ENCODE assay signal across 8 cellular contexts in the genomic region with DNA sequence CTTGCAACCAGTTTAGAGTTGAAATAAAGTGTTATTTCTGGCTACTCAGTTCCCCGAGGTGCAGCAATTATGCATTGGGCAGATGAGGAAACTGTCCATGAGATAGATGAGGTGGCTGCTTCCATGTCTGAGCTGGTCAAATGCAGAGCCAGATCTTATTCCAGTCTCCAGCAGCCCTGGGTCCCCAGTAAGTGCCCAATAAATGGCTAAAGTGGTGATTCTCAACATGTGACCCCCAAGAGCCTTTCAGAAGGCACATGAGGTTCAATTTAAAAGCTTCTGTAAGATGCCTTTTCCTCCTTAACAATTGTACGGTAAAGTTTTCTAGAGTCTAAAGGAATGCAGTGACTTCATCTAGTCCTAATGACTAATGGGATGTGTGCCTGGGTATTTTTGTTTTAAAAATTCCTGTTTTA. TPM values are rescaled to one million over a fixed set of nuclear protein-coding genes. Genes with fewer than 3 reads are reported as not detected.
DNase-seq lines count a peak whose midpoint lies in the region; ATAC-seq, FAIRE-seq and TF ChIP-seq lines count a peak whose summit lies in the region.

No MANE protein-coding gene starts in this region.

- no peak for FAIRE-seq in kidney (lab: Jason Lieb, UNC)

- no peaks in the 10 kb centered on the region for H3K27me3 ChIP-seq in A673 (replicated peaks; ENCODE audit: insufficient read depth, low read depth, low read length, poor library complexity)

- H3K4me1 ChIP-seq in A673 (ENCODE audit: insufficient read depth, low read length, poor library complexity, severe bottlenecking) (peaks cover 14% of the 10 kb centered on the region), kidney (ENCODE audit: control insufficient read depth in 1 of 2, insufficient read depth in 1 of 2, low read depth in 1 of 2, low read length in 2 of 2) (peaks cover 0 to 7% of the 10 kb centered on the region in 2 donors)

- H3K4me1 Mint-ChIP-seq in immature natural killer cell, result peaks cover 51 to 59% of the 10 kb centered on the region in 2 donors
- H3K4me1 Mint-ChIP-seq in stimulated activated naive CD8-positive, alpha-beta T cell treated with anti-CD3 and anti-CD28 coated beads, Interleukin-15, amount 100 ng/mL, for 72 hours, result peaks cover 35% of the 10 kb centered on the region

- H3K27ac ChIP-seq in A673 (ENCODE audit: low read depth, low read length, poor library complexity, severe bottlenecking) (no peak overlapping the region), kidney (ENCODE audit: low read depth in 2 of 2, low read length in 2 of 2) (no peak overlapping the region)

- H3K9ac ChIP-seq in kidney (ENCODE audit: low read length in 2 of 2), result no peak overlapping the region

- H3K36me3 ChIP-seq in A673 (ENCODE audit: insufficient read depth, low read length, poor library complexity, severe bottlenecking) (peaks cover 6% of the 10 kb centered on the region), kidney (ENCODE audit: control insufficient read depth in 1 of 2, insufficient read depth in 2 of 2, low read length in 2 of 2) (peaks cover 4 to 11% of the 10 kb centered on the region in 2 donors)

- CTCF ChIA-PET in A673 (lab: Charles Lee), result interaction anchor here (2.3 to 3.3 kb wide), 2 partner anchors 83 to 89 kb away, joined by 12 to 42 read pairs; no protein-coding TSS in a partner anchor
- CTCF ChIA-PET in HEK293T (lab: Yijun Ruan, JAX), result interaction anchor here (0.6 to 4.9 kb wide), 24 partner anchors 8 to 600 kb away, joined by 3 to 61 read pairs (median 4); a partner anchor contains a TSS

- intact Hi-C loops in A673 (cut with micrococcal nuclease; ENCODE audit: unreplicated experiment), result loop anchor here (2.0 to 10.0 kb wide), 2 partner anchors 216 to 294 kb away; a partner anchor contains a TSS
- intact Hi-C loops in kidney (cut with DNase I), result loop anchor here (5.0 kb wide), 1 partner anchor 84 kb away; no protein-coding TSS in a partner anchor

- H3K4me3 ChIP-seq in A673 (ENCODE audit: low read depth, low read length, poor library complexity, severe bottlenecking), result no peak overlapping the region
- no peak overlapping the region for H3K4me3 ChIP-seq in kidney (ENCODE audit: low read length in 2 of 2)

- 0 out of 2 replicates have a peak, but pooled peaks have one; percentile 14 for TF ChIP-seq CTCF in A673 (conservative IDR thresholded peaks at IDR 0.05; ENCODE audit: low read depth, low read length)
- no peak for TF ChIP-seq CTCF in kidney (IDR thresholded peaks at IDR 0.05; ENCODE audit: borderline replicate concordance, extremely low read depth, insufficient read depth)

- peaks cover 15 to 26% (median 18%) of the 10 kb centered on the region in 3 donors for H3K36me3 Mint-ChIP-seq in immature natural killer cell

- peaks cover 0 to 3% (median 3%) of the 10 kb centered on the region in 3 donors for H3K27me3 Mint-ChIP-seq in immature natural killer cell (ENCODE audit: low read depth in 3 of 3)
- H3K27me3 Mint-ChIP-seq in stimulated activated naive CD8-positive, alpha-beta T cell treated with anti-CD3 and anti-CD28 coated beads, Interleukin-15, amount 100 ng/mL, for 72 hours, result no peaks in the 10 kb centered on the region

- POLR2A ChIA-PET in A673 (lab: Charles Lee; ENCODE audit: low non-redundant PET), result no interaction called here
- POLR2A ChIA-PET in HEK293T (lab: Yijun Ruan, JAX), result interaction anchor here (0.9 to 1.5 kb wide), 2 partner anchors 80 to 82 kb away, joined by 4 to 6 read pairs; no protein-coding TSS in a partner anchor

- no TSS peak for BruUV-seq in A673 (replicated peaks; lab: Mats Ljungman, UMichigan)

- ATAC-seq in GM21528 (IDR thresholded peaks at IDR 0.05; ENCODE audit: low FRiP score, unreplicated experiment), result peak; percentile 9
- ATAC-seq in stimulated activated naive CD8-positive, alpha-beta T cell treated with anti-CD3 and anti-CD28 coated beads, Interleukin-15, amount 100 ng/mL, for 72 hours, result no peak

- H3K27ac Mint-ChIP-seq in immature natural killer cell, result peak overlapping the region; percentile 25 to 94 (median 62)
- H3K27ac Mint-ChIP-seq in stimulated activated naive CD8-positive, alpha-beta T cell treated with anti-CD3 and anti-CD28 coated beads, Interleukin-15, amount 100 ng/mL, for 72 hours, result no peak overlapping the region

- H3K9me3 ChIP-seq in A673 (ENCODE audit: low read depth, low read length, poor library complexity, severe bottlenecking), result no peaks in the 10 kb centered on the region
- no peaks in the 10 kb centered on the region for H3K9me3 ChIP-seq in kidney (ENCODE audit: control insufficient read depth in 1 of 2, low read length in 2 of 2)

- peak overlapping the region in 1 of 5 donors; percentile 34 for H3K4me3 Mint-ChIP-seq in immature natural killer cell
- H3K4me3 Mint-ChIP-seq in stimulated activated naive CD8-positive, alpha-beta T cell treated with anti-CD3 and anti-CD28 coated beads, Interleukin-15, amount 100 ng/mL, for 72 hours, result no peak overlapping the region

- DNase-seq in A673 (ENCODE audit: low spot score) (no peak), RPMI7951 (ENCODE audit: low read depth) (peak; percentile 54), immature natural killer cell (no peak), HEK293T (ENCODE audit: extremely low spot score) (no peak), kidney (no peak), occipital lobe (lab: John Stamatoyannopoulos, UW) (no peak)
- no peak for DNase-seq in stimulated activated naive CD8-positive, alpha-beta T cell treated with anti-CD3 and anti-CD28 coated beads, Interleukin-15, amount 100 ng/mL, for 72 hours

- H3K9me3 Mint-ChIP-seq in immature natural killer cell, result no peaks in the 10 kb centered on the region
- H3K9me3 Mint-ChIP-seq in stimulated activated naive CD8-positive, alpha-beta T cell treated with anti-CD3 and anti-CD28 coated beads, Interleukin-15, amount 100 ng/mL, for 72 hours, result no peaks in the 10 kb centered on the region

TF ChIP-seq in HEK293T, 16 proteins besides CTCF, POLR2A, EP300 and RAD21:
- no peak for TF ChIP-seq ZNF384 (IDR thresholded peaks at IDR 0.05)
- no peak for TF ChIP-seq ELF4 (IDR thresholded peaks at IDR 0.05)
- TF ChIP-seq NFRKB (IDR thresholded peaks at IDR 0.05), result no peak
- TF ChIP-seq FOXA1 (IDR thresholded peaks at IDR 0.05), result no peak
- TF ChIP-seq L3MBTL2 (conservative IDR thresholded peaks at IDR 0.05), result no peak
- no peak for TF ChIP-seq BHLHE40 (IDR thresholded peaks at IDR 0.05; ENCODE audit: borderline replicate concordance)
- TF ChIP-seq TARDBP (IDR thresholded peaks at IDR 0.05), result no peak
- TF ChIP-seq LEF1 (IDR thresholded peaks at IDR 0.05; ENCODE audit: borderline replicate concordance), result no peak
- TF ChIP-seq SUZ12 (IDR thresholded peaks at IDR 0.05), result no peak
- TF ChIP-seq HDGF (IDR thresholded peaks at IDR 0.05; ENCODE audit: borderline replicate concordance), result no peak
- TF ChIP-seq ARNT (IDR thresholded peaks at IDR 0.05), result no peak
- TF ChIP-seq CTBP1 (IDR thresholded peaks at IDR 0.05; ENCODE audit: borderline replicate concordance), result no peak

RNA-seq across cellular contexts. Expression of a gene that starts 17.5 kb away (rescaled TPM):
- 65.6 and 72.2 TPM in 2 replicates for total RNA-seq in A673 (2021)
- 156 and 161 TPM in 2 replicates for total RNA-seq in RPMI7951 (2014; rRNA removed; shearing (Covaris generic))
- polyA plus RNA-seq in immature natural killer cell, result 100 to 1,000 TPM; 112 to 145 (median 113) TPM
- total RNA-seq in kidney, result 83.2 TPM
- 611 TPM for polyA plus RNA-seq in kidney (ENCODE audit: insufficient read depth, low read depth, low replicate concordance)
- 16.5 TPM for total RNA-seq in occipital lobe

RNA-seq across cellular contexts. Expression of a gene that starts 30.8 kb away (rescaled TPM):
- total RNA-seq in A673 (2021) (296 and 317 TPM in 2 replicates), kidney (165 TPM), occipital lobe (86.7 TPM)
- total RNA-seq in RPMI7951 (2014; rRNA removed; shearing (Covaris generic)), result 122 and 129 TPM in 2 replicates
- polyA plus RNA-seq in immature natural killer cell (100 to 1,000 TPM; 124 to 148 (median 129) TPM), kidney (ENCODE audit: insufficient read depth, low read depth, low replicate concordance) (34.2 TPM)

RNA-seq across cellular contexts. Expression of a gene that starts 54.3 kb away (rescaled TPM):
- total RNA-seq in A673 (2021) (268 and 339 TPM in 2 replicates), kidney (637 TPM), occipital lobe (90.8 TPM)
- 2,339 and 3,437 TPM in 2 replicates for total RNA-seq in RPMI7951 (2014; rRNA removed; shearing (Covaris generic))
- polyA plus RNA-seq in immature natural killer cell (10 to 100 TPM in 1 of 3 donors, 1 to 10 TPM in 2; 5.1 to 34.4 (median 9.8) TPM), kidney (ENCODE audit: insufficient read depth, low read depth, low replicate concordance) (581 TPM)

Comparison
In these comparisons a context has a peak if more than half of its experiments do, and no peak if none do; other contexts are left out.
1. H3K27ac Mint-ChIP-seq: peak in immature natural killer cell (6 of 6); none in stimulated activated naive CD8-positive, alpha-beta T cell treated with anti-CD3 and anti-CD28 coated beads, Interleukin-15, amount 100 ng/mL, for 72 hours (0 of 2).